ENCODE assay signal across 19 cellular contexts in genomic region chrX:32597777-32598176, GRCh38.
A peak's percentile ranks its signal among the peaks of the same experiment; 100 is the strongest.
DNase-seq lines count a peak whose midpoint lies in the region; ATAC-seq, FAIRE-seq and TF ChIP-seq lines count a peak whose summit lies in the region.
"Had no signal": no experiment of that assay in that cellular context is flagged by ENCODE, and none has a peak within 500 bp of the region (broad histone marks: within the 10 kb centered on the region; RNA-seq: fewer than 3 reads in every experiment).

No MANE protein-coding gene starts in this region.

- no peaks in the 10 kb centered on the region for H3K4me1 ChIP-seq in astrocyte (ENCODE audit: insufficient read depth, low read length)
- no peaks in the 10 kb centered on the region for H3K4me1 ChIP-seq in testis
- H3K4me1 ChIP-seq in aorta (ENCODE audit: control insufficient read depth in 1 of 2, insufficient read depth in 2 of 2, low read length in 2 of 2), result no peaks in the 10 kb centered on the region
- H3K4me1 ChIP-seq: BE2C had no signal

- no peaks in the 10 kb centered on the region for H4K20me1 ChIP-seq in astrocyte (ENCODE audit: insufficient read depth, low read length)

- no peak overlapping the region for H3K9ac ChIP-seq in astrocyte (ENCODE audit: low read length)

- no peak for TF ChIP-seq POLR2A in testis (IDR thresholded peaks at IDR 0.05)

- intact Hi-C loops in testis (cut with DNase I; ENCODE audit: low total_unique reads), result no loop called here
- intact Hi-C loops in aorta (cut with DNase I), result no loop called here

- H3K79me2 ChIP-seq in astrocyte (ENCODE audit: insufficient read depth, low read length), result no peaks in the 10 kb centered on the region

- H3K9me3 ChIP-seq in astrocyte (ENCODE audit: insufficient read depth, low read depth, low read length) (no peaks in the 10 kb centered on the region), testis (no peaks in the 10 kb centered on the region), aorta (ENCODE audit: control insufficient read depth, low read length) (no peaks in the 10 kb centered on the region), MG63 (no peaks in the 10 kb centered on the region)
- H3K9me3 ChIP-seq: BE2C had no signal

- H3K36me3 Mint-ChIP-seq in astrocyte (ENCODE audit: low read depth, unreplicated experiment), result no peaks in the 10 kb centered on the region
- H3K36me3 Mint-ChIP-seq: CD4-positive, CD25-positive, alpha-beta regulatory T cell; CD8-positive, alpha-beta memory T cell had no signal

- no peak overlapping the region for H2AFZ ChIP-seq in astrocyte (ENCODE audit: low read depth, low read length)
- H2AFZ ChIP-seq: GM23338 had no signal

- H3K27me3 Mint-ChIP-seq in astrocyte (ENCODE audit: low read depth, unreplicated experiment), result no peaks in the 10 kb centered on the region
- H3K27me3 Mint-ChIP-seq: CD4-positive, CD25-positive, alpha-beta regulatory T cell; CD8-positive, alpha-beta memory T cell had no signal

- H3K27me3 ChIP-seq in astrocyte (ENCODE audit: insufficient read depth, low read length) (no peaks in the 10 kb centered on the region), testis (no peaks in the 10 kb centered on the region), aorta (ENCODE audit: control insufficient read depth in 1 of 2, insufficient read depth in 2 of 2, low read length in 1 of 2) (no peaks in the 10 kb centered on the region), MG63 (no peaks in the 10 kb centered on the region)
- H3K27me3 ChIP-seq: BE2C had no signal

- ATAC-seq in aorta (ENCODE audit: low FRiP score), result peak; percentile 22
- ATAC-seq: GM23338 had no signal

- H3K27ac ChIP-seq in astrocyte (ENCODE audit: low read depth, low read length), result no peak overlapping the region
- H3K27ac ChIP-seq in testis, result no peak overlapping the region
- no peak overlapping the region for H3K27ac ChIP-seq in aorta (ENCODE audit: low read depth in 1 of 2, low read length in 2 of 2)
- H3K27ac ChIP-seq: HL-60 had no signal

- DNase-seq in astrocyte (ENCODE audit: low read depth) (no peak), midbrain (lab: John Stamatoyannopoulos, UW) (peak; percentile 6), testis (peak; percentile 12), aorta (no peak), RPMI8226 (no peak), MG63 (no peak)
- no peak for DNase-seq in stimulated activated naive CD4-positive, alpha-beta T cell treated with Interleukin-2 at 50 U/mL for 16 hours (lab: John Stamatoyannopoulos, UW)
- DNase-seq: BE2C; CD4-positive, CD25-positive, alpha-beta regulatory T cell; CD8-positive, alpha-beta memory T cell; COR-L47; DMS 273 treated with DMSO at 0.1 percent for 48 hours; HCEC 1CT; IMR-90 had no signal

- TF ChIP-seq CTCF in astrocyte (IDR thresholded peaks at IDR 0.05; ENCODE audit: insufficient read depth, low read depth, low read length) (no peak), testis (IDR thresholded peaks at IDR 0.05) (no peak)

- no peak overlapping the region for H3K4me3 Mint-ChIP-seq in astrocyte (ENCODE audit: unreplicated experiment)
- H3K4me3 Mint-ChIP-seq: CD4-positive, CD25-positive, alpha-beta regulatory T cell; CD8-positive, alpha-beta memory T cell; GM23338 had no signal

- no peak overlapping the region for H3K4me3 ChIP-seq in astrocyte (ENCODE audit: insufficient read depth, low read depth, low read length)
- H3K4me3 ChIP-seq in testis, result no peak overlapping the region
- H3K4me3 ChIP-seq in aorta (ENCODE audit: low read length in 2 of 2), result no peak overlapping the region
- no peak overlapping the region for H3K4me3 ChIP-seq in MG63
- H3K4me3 ChIP-seq: GM23338 had no signal

- H3K4me1 Mint-ChIP-seq in astrocyte (ENCODE audit: low read depth, unreplicated experiment), result no peaks in the 10 kb centered on the region
- H3K4me1 Mint-ChIP-seq: CD4-positive, CD25-positive, alpha-beta regulatory T cell; CD8-positive, alpha-beta memory T cell; GM23338 had no signal

- H3K27ac Mint-ChIP-seq in astrocyte (ENCODE audit: unreplicated experiment), result no peak overlapping the region
- H3K27ac Mint-ChIP-seq: CD4-positive, CD25-positive, alpha-beta regulatory T cell; CD8-positive, alpha-beta memory T cell; GM23338 had no signal

- H3K9me3 Mint-ChIP-seq in astrocyte (ENCODE audit: unreplicated experiment), result no peaks in the 10 kb centered on the region
- H3K9me3 Mint-ChIP-seq: GM23338 had no signal

- 56 to 76% methylated on average over 4 of the region's 4 CpGs for WGBS in testis, 2 donors
- WGBS in aorta, 2 donors, result 62 to 69% methylated on average over 4 of the region's 4 CpGs

- peak; percentile 83 for FAIRE-seq in astrocyte (lab: Jason Lieb, UNC)
- FAIRE-seq: G401.6, GM12891, H54 had no signal

- H3K36me3 ChIP-seq in astrocyte (ENCODE audit: insufficient read depth, low read length), result no peaks in the 10 kb centered on the region
- H3K36me3 ChIP-seq in testis (ENCODE audit: low read depth, missing control alignments), result no peaks in the 10 kb centered on the region
- peaks cover 0 to 2% of the 10 kb centered on the region in 2 donors for H3K36me3 ChIP-seq in aorta (ENCODE audit: control insufficient read depth in 1 of 2, insufficient read depth in 2 of 2, low read length in 1 of 2)
- no peaks in the 10 kb centered on the region for H3K36me3 ChIP-seq in MG63
- H3K36me3 ChIP-seq: BE2C had no signal

- no peak overlapping the region for H3K4me2 ChIP-seq in astrocyte (ENCODE audit: low read length)
- H3K4me2 ChIP-seq: GM23338 had no signal

Comparison
In these comparisons a context has a peak if more than half of its experiments do, and no peak if none do; other contexts are left out.
1. DNase-seq: peak in midbrain (single experiment) and testis (single experiment); none in astrocyte (single experiment), aorta (0 of 2), stimulated activated naive CD4-positive, alpha-beta T cell treated with Interleukin-2 at 50 U/mL for 16 hours (single experiment), RPMI8226 (single experiment) and MG63 (single experiment).